ENCODE assay signal across 1 cellular context in the genomic region with DNA sequence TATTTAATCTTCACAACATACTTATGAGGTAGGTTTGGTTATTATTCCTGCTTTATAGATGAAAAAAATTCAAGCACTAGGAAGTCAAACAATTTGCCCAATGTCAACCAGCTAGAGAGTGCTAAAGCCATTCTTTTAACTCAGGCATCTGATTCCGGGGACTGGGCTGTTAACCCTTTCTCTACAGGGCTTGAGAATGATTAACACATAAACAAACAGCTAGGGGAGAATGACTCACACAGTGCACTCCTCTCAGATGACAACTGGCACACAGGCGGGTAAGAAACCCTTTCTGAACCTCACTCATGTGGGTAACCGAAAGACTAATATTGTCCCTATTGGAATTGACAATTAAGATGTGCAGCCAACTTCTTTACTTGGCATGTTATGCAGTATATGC.
TF ChIP-seq lines count a peak whose summit lies in the region.

No MANE protein-coding gene starts in this region.

TF ChIP-seq in HepG2, 621 proteins besides CTCF, POLR2A, EP300 and RAD21 (continued from another document):
- TF ChIP-seq, protein P1, sequence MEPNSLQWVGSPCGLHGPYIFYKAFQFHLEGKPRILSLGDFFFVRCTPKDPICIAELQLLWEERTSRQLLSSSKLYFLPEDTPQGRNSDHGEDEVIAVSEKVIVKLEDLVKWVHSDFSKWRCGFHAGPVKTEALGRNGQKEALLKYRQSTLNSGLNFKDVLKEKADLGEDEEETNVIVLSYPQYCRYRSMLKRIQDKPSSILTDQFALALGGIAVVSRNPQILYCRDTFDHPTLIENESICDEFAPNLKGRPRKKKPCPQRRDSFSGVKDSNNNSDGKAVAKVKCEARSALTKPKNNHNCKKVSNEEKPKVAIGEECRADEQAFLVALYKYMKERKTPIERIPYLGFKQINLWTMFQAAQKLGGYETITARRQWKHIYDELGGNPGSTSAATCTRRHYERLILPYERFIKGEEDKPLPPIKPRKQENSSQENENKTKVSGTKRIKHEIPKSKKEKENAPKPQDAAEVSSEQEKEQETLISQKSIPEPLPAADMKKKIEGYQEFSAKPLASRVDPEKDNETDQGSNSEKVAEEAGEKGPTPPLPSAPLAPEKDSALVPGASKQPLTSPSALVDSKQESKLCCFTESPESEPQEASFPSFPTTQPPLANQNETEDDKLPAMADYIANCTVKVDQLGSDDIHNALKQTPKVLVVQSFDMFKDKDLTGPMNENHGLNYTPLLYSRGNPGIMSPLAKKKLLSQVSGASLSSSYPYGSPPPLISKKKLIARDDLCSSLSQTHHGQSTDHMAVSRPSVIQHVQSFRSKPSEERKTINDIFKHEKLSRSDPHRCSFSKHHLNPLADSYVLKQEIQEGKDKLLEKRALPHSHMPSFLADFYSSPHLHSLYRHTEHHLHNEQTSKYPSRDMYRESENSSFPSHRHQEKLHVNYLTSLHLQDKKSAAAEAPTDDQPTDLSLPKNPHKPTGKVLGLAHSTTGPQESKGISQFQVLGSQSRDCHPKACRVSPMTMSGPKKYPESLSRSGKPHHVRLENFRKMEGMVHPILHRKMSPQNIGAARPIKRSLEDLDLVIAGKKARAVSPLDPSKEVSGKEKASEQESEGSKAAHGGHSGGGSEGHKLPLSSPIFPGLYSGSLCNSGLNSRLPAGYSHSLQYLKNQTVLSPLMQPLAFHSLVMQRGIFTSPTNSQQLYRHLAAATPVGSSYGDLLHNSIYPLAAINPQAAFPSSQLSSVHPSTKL (CRISPR knock-in tag; IDR thresholded peaks at IDR 0.05), result peak; percentile 14; the same call in 1 of the 2 replicates
- TF ChIP-seq GABPA (IDR thresholded peaks at IDR 0.05; ENCODE audit: low read depth, low read length), result no peak
- 0 out of 2 replicates have a peak, but pooled peaks have one; percentile 21 for TF ChIP-seq GABPA (CRISPR knock-in tag; IDR thresholded peaks at IDR 0.05; ENCODE audit: low read depth)
- TF ChIP-seq, protein P2, sequence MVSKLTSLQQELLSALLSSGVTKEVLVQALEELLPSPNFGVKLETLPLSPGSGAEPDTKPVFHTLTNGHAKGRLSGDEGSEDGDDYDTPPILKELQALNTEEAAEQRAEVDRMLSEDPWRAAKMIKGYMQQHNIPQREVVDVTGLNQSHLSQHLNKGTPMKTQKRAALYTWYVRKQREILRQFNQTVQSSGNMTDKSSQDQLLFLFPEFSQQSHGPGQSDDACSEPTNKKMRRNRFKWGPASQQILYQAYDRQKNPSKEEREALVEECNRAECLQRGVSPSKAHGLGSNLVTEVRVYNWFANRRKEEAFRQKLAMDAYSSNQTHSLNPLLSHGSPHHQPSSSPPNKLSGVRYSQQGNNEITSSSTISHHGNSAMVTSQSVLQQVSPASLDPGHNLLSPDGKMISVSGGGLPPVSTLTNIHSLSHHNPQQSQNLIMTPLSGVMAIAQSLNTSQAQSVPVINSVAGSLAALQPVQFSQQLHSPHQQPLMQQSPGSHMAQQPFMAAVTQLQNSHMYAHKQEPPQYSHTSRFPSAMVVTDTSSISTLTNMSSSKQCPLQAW (CRISPR knock-in tag; IDR thresholded peaks at IDR 0.05), result peak; percentile 77
- no peak for TF ChIP-seq GLI4 (CRISPR knock-in tag; IDR thresholded peaks at IDR 0.05; ENCODE audit: borderline replicate concordance)
- no peak for TF ChIP-seq ZNF235 (CRISPR knock-in tag; IDR thresholded peaks at IDR 0.05; ENCODE audit: borderline replicate concordance)
- no peak for TF ChIP-seq PCBP1 (IDR thresholded peaks at IDR 0.05; ENCODE audit: borderline replicate concordance, low read depth, low read length)
- TF ChIP-seq, protein P3, sequence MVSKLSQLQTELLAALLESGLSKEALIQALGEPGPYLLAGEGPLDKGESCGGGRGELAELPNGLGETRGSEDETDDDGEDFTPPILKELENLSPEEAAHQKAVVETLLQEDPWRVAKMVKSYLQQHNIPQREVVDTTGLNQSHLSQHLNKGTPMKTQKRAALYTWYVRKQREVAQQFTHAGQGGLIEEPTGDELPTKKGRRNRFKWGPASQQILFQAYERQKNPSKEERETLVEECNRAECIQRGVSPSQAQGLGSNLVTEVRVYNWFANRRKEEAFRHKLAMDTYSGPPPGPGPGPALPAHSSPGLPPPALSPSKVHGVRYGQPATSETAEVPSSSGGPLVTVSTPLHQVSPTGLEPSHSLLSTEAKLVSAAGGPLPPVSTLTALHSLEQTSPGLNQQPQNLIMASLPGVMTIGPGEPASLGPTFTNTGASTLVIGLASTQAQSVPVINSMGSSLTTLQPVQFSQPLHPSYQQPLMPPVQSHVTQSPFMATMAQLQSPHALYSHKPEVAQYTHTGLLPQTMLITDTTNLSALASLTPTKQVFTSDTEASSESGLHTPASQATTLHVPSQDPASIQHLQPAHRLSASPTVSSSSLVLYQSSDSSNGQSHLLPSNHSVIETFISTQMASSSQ (IDR thresholded peaks at IDR 0.05; ENCODE audit: low read depth), result peak; percentile 90
- TF ChIP-seq, protein P3 (CRISPR knock-in tag; IDR thresholded peaks at IDR 0.05; ENCODE audit: borderline replicate concordance), result no peak
- 0 out of 2 replicates have a peak, but pooled peaks have one; percentile 23 for TF ChIP-seq ELF3 (CRISPR knock-in tag; IDR thresholded peaks at IDR 0.05)
- peak; percentile 16; the same call in 1 of the 2 replicates for TF ChIP-seq FOSL1 (CRISPR knock-in tag; IDR thresholded peaks at IDR 0.05; ENCODE audit: borderline replicate concordance)
- TF ChIP-seq ZNF101 (CRISPR knock-in tag; IDR thresholded peaks at IDR 0.05; ENCODE audit: borderline replicate concordance, low read depth), result no peak
- TF ChIP-seq JUND (CRISPR knock-in tag; IDR thresholded peaks at IDR 0.05), result peak; percentile 59; the same call in 1 of the 2 replicates
- no peak for TF ChIP-seq THAP11 (CRISPR knock-in tag; IDR thresholded peaks at IDR 0.05)
- no peak for TF ChIP-seq CREB1 (IDR thresholded peaks at IDR 0.05)
- TF ChIP-seq CREB1 (CRISPR knock-in tag; IDR thresholded peaks at IDR 0.05), result 0 out of 2 replicates have a peak, but pooled peaks have one; percentile 15
- TF ChIP-seq FOSL2 (CRISPR knock-in tag; IDR thresholded peaks at IDR 0.05), result peak; percentile 94
- peak; percentile 98 for TF ChIP-seq ZNF652 (CRISPR knock-in tag; IDR thresholded peaks at IDR 0.05; ENCODE audit: borderline replicate concordance, low read depth)
- TF ChIP-seq, protein P4, sequence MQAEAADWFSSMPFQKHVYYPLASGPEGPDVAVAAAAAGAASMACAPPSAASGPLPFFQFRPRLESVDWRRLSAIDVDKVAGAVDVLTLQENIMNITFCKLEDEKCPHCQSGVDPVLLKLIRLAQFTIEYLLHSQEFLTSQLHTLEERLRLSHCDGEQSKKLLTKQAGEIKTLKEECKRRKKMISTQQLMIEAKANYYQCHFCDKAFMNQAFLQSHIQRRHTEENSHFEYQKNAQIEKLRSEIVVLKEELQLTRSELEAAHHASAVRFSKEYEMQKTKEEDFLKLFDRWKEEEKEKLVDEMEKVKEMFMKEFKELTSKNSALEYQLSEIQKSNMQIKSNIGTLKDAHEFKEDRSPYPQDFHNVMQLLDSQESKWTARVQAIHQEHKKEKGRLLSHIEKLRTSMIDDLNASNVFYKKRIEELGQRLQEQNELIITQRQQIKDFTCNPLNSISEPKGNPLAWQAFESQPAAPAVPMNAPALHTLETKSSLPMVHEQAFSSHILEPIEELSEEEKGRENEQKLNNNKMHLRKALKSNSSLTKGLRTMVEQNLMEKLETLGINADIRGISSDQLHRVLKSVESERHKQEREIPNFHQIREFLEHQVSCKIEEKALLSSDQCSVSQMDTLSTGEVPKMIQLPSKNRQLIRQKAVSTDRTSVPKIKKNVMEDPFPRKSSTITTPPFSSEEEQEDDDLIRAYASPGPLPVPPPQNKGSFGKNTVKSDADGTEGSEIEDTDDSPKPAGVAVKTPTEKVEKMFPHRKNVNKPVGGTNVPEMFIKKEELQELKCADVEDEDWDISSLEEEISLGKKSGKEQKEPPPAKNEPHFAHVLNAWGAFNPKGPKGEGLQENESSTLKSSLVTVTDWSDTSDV (CRISPR knock-in tag; IDR thresholded peaks at IDR 0.05), result no peak
- peak; percentile 19; the same call in 1 of the 2 replicates for TF ChIP-seq FOXA3 (CRISPR knock-in tag; IDR thresholded peaks at IDR 0.05)
- TF ChIP-seq, protein P5, sequence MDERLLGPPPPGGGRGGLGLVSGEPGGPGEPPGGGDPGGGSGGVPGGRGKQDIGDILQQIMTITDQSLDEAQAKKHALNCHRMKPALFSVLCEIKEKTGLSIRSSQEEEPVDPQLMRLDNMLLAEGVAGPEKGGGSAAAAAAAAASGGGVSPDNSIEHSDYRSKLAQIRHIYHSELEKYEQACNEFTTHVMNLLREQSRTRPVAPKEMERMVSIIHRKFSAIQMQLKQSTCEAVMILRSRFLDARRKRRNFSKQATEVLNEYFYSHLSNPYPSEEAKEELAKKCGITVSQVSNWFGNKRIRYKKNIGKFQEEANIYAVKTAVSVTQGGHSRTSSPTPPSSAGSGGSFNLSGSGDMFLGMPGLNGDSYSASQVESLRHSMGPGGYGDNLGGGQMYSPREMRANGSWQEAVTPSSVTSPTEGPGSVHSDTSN (CRISPR knock-in tag; IDR thresholded peaks at IDR 0.05), result no peak
- peak; percentile 97 for TF ChIP-seq HNRNPUL1 (IDR thresholded peaks at IDR 0.05; ENCODE audit: low read depth, low read length)
- TF ChIP-seq, protein P6, sequence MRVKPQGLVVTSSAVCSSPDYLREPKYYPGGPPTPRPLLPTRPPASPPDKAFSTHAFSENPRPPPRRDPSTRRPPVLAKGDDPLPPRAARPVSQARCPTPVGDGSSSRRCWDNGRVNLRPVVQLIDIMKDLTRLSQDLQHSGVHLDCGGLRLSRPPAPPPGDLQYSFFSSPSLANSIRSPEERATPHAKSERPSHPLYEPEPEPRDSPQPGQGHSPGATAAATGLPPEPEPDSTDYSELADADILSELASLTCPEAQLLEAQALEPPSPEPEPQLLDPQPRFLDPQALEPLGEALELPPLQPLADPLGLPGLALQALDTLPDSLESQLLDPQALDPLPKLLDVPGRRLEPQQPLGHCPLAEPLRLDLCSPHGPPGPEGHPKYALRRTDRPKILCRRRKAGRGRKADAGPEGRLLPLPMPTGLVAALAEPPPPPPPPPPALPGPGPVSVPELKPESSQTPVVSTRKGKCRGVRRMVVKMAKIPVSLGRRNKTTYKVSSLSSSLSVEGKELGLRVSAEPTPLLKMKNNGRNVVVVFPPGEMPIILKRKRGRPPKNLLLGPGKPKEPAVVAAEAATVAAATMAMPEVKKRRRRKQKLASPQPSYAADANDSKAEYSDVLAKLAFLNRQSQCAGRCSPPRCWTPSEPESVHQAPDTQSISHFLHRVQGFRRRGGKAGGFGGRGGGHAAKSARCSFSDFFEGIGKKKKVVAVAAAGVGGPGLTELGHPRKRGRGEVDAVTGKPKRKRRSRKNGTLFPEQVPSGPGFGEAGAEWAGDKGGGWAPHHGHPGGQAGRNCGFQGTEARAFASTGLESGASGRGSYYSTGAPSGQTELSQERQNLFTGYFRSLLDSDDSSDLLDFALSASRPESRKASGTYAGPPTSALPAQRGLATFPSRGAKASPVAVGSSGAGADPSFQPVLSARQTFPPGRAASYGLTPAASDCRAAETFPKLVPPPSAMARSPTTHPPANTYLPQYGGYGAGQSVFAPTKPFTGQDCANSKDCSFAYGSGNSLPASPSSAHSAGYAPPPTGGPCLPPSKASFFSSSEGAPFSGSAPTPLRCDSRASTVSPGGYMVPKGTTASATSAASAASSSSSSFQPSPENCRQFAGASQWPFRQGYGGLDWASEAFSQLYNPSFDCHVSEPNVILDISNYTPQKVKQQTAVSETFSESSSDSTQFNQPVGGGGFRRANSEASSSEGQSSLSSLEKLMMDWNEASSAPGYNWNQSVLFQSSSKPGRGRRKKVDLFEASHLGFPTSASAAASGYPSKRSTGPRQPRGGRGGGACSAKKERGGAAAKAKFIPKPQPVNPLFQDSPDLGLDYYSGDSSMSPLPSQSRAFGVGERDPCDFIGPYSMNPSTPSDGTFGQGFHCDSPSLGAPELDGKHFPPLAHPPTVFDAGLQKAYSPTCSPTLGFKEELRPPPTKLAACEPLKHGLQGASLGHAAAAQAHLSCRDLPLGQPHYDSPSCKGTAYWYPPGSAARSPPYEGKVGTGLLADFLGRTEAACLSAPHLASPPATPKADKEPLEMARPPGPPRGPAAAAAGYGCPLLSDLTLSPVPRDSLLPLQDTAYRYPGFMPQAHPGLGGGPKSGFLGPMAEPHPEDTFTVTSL (CRISPR knock-in tag; IDR thresholded peaks at IDR 0.05; ENCODE audit: borderline replicate concordance), result peak; percentile 51; the same call in 1 of the 2 replicates
TF ChIP-seq in HepG2: peak in this region for 15.
